23 cellular contexts compared by ENCODE assay signal in genomic region chr1:27147842-27148518, GRCh38. TPM values are rescaled to one million over a fixed set of nuclear protein-coding genes. Genes with fewer than 3 reads are reported as not detected.
DNase-seq lines count a peak whose midpoint lies in the region; ATAC-seq, FAIRE-seq and TF ChIP-seq lines count a peak whose summit lies in the region.
"Had no signal": no experiment of that assay in that cellular context is flagged by ENCODE, and none has a peak within 500 bp of the region (broad histone marks: within the 10 kb centered on the region; RNA-seq: fewer than 3 reads in every experiment).

No MANE protein-coding gene starts in this region.

- H4K20me1 ChIP-seq in BLaER1, result peaks cover 47% of the 10 kb centered on the region

- no peaks in the 10 kb centered on the region for H3K27me3 ChIP-seq in BLaER1
- no peaks in the 10 kb centered on the region for H3K27me3 ChIP-seq in neutrophil
- H3K27me3 ChIP-seq: breast epithelium, pancreas, sigmoid colon, thyroid gland had no signal

- H3K4me1 ChIP-seq in BLaER1, result peaks cover 54% of the 10 kb centered on the region
- H3K4me1 ChIP-seq in neutrophil (ENCODE audit: control insufficient read depth in 1 of 2, insufficient read depth in 1 of 2, low read depth in 1 of 2, low read length in 1 of 2), result peaks cover 31 to 47% of the 10 kb centered on the region in 2 experiments

- no peak overlapping the region for H3K4me3 Mint-ChIP-seq in WTC11
- H3K4me3 Mint-ChIP-seq: dendritic cell treated with granulocyte-macrophage colony-stimulating factor and Interleukin-4, amounts not matched to agents 40 ng/mL and 50 ng/mL, for 4 days; stimulated activated naive B cell treated with anti-CD40 and anti-IgM and Interleukin-4, amounts not matched to agents 10 μg/mL and 1 μg/mL and 100 μg/mL, for 72 hours had no signal

- H3K9me3 ChIP-seq in BLaER1, result no peaks in the 10 kb centered on the region
- no peaks in the 10 kb centered on the region for H3K9me3 ChIP-seq in neutrophil
- H3K9me3 ChIP-seq: breast epithelium, pancreas, sigmoid colon, thyroid gland had no signal

- no peaks in the 10 kb centered on the region for H3K27me3 Mint-ChIP-seq in WTC11 (ENCODE audit: low read depth)
- H3K27me3 Mint-ChIP-seq: dendritic cell treated with granulocyte-macrophage colony-stimulating factor and Interleukin-4, amounts not matched to agents 40 ng/mL and 50 ng/mL, for 4 days; stimulated activated naive B cell treated with anti-CD40 and anti-IgM and Interleukin-4, amounts not matched to agents 10 μg/mL and 1 μg/mL and 100 μg/mL, for 72 hours had no signal

- ATAC-seq in WTC11 (no peak), GM18517 (IDR thresholded peaks at IDR 0.05; ENCODE audit: unreplicated experiment) (no peak), GM18870 (IDR thresholded peaks at IDR 0.05; ENCODE audit: unreplicated experiment) (no peak)
- ATAC-seq: pancreas; stimulated activated naive B cell treated with anti-CD40 and anti-IgM and Interleukin-4, amounts not matched to agents 10 μg/mL and 1 μg/mL and 100 μg/mL, for 72 hours had no signal

- H3K9ac ChIP-seq in BLaER1, result no peak overlapping the region

- TF ChIP-seq POLR2A in GM12891 (IDR thresholded peaks at IDR 0.05; ENCODE audit: low read depth, low read length), result no peak

- no peaks in the 10 kb centered on the region for H3K9me3 Mint-ChIP-seq in WTC11
- H3K9me3 Mint-ChIP-seq: dendritic cell treated with granulocyte-macrophage colony-stimulating factor and Interleukin-4, amounts not matched to agents 40 ng/mL and 50 ng/mL, for 4 days; stimulated activated naive B cell treated with anti-CD40 and anti-IgM and Interleukin-4, amounts not matched to agents 10 μg/mL and 1 μg/mL and 100 μg/mL, for 72 hours had no signal

- FAIRE-seq in GM12891 (lab: Jason Lieb, UNC), result peak; percentile 13
- FAIRE-seq: pancreas had no signal

- H3K4me1 Mint-ChIP-seq in WTC11, result peaks cover 40% of the 10 kb centered on the region

- DNase-seq in GM12891 (ENCODE audit: insufficient read length, low spot score) (no peak), WTC11 (ENCODE audit: low spot score) (no peak), dedifferentiated amniotic fluid mesenchymal stem cell (ENCODE audit: extremely low spot score) (no peak), HT-29 (ENCODE audit: low spot score) (no peak)
- DNase-seq: activated CD4-positive, alpha-beta T cell treated with anti-CD3 and anti-CD28 coated beads, Interleukin-2, amount 50 U/mL, for 1 hour; activated gamma-delta T cell; HCEC 1CT; hypothalamus; islet precursor cell; NCI-H1105 treated with DMSO at 0.1 percent for 48 hours; pancreas; SIG-M5; sigmoid colon; stimulated activated naive B cell treated with anti-CD40 and anti-IgM and Interleukin-4, amounts not matched to agents 10 μg/mL and 1 μg/mL and 100 μg/mL, for 72 hours; T-helper 1 cell; thyroid gland had no signal

- CTCF ChIA-PET in WTC11 (lab: Charles Lee), result interaction anchor here (0.6 to 1.6 kb wide), 2 partner anchors 45 to 46 kb away, joined by 3 to 4 read pairs; no protein-coding TSS in a partner anchor

- peak overlapping the region; percentile 45 for H3K4me2 ChIP-seq in BLaER1

- no peak overlapping the region for H3K4me3 ChIP-seq in BLaER1
- no peak overlapping the region for H3K4me3 ChIP-seq in neutrophil (ENCODE audit: low read depth in 1 of 2, low read length in 1 of 2)
- H3K4me3 ChIP-seq: breast epithelium, lung, pancreas, sigmoid colon, thyroid gland had no signal

- TF ChIP-seq CTCF in WTC11 (IDR thresholded peaks at IDR 0.05) (no peak), neutrophil (IDR thresholded peaks at IDR 0.05) (no peak)

- 0 out of 2 replicates have a peak, but pooled peaks cover 3% of the 10 kb centered on the region for H3K36me3 Mint-ChIP-seq in WTC11

- POLR2A ChIA-PET in WTC11 (lab: Charles Lee), result interaction anchor here (0.7 kb wide), 1 partner anchor 80 kb away, joined by 4 read pairs; no protein-coding TSS in a partner anchor

- H3K27ac ChIP-seq in BLaER1 (no peak overlapping the region), neutrophil (peak overlapping the region; percentile 60)
- H3K27ac ChIP-seq: pancreas, thyroid gland had no signal

- H3K27ac Mint-ChIP-seq in WTC11, result peak overlapping the region; percentile 54
- H3K27ac Mint-ChIP-seq: dendritic cell treated with granulocyte-macrophage colony-stimulating factor and Interleukin-4, amounts not matched to agents 40 ng/mL and 50 ng/mL, for 4 days had no signal

- no peaks in the 10 kb centered on the region; the same call in 1 of the 2 replicates for H3K36me3 ChIP-seq in BLaER1
- peaks cover 23% of the 10 kb centered on the region for H3K36me3 ChIP-seq in neutrophil
- H3K36me3 ChIP-seq: breast epithelium, pancreas, sigmoid colon, thyroid gland had no signal

TF ChIP-seq in GM12891, 5 proteins besides CTCF, POLR2A, EP300 and RAD21:
- no peak for TF ChIP-seq POLR2AphosphoS5 (IDR thresholded peaks at IDR 0.05; ENCODE audit: low read depth, low read length)
- TF ChIP-seq PAX5 (IDR thresholded peaks at IDR 0.05; ENCODE audit: insufficient read depth, low read length, severe bottlenecking), result no peak
- no peak for TF ChIP-seq POU2F2 (IDR thresholded peaks at IDR 0.05; ENCODE audit: low read depth, low read length)
- TF ChIP-seq TAF1 (IDR thresholded peaks at IDR 0.05; ENCODE audit: low read depth, low read length), result no peak
- TF ChIP-seq SPI1 (IDR thresholded peaks at IDR 0.05; ENCODE audit: low read depth, low read length), result no peak

TF ChIP-seq in WTC11, 78 proteins besides CTCF, POLR2A, EP300 and RAD21:
- TF ChIP-seq PRRX2 (CRISPR knock-in tag; IDR thresholded peaks at IDR 0.05) (no peak), HMGA2 (CRISPR knock-in tag; IDR thresholded peaks at IDR 0.05) (no peak), NFATC4 (CRISPR knock-in tag; IDR thresholded peaks at IDR 0.05) (no peak), ZNF512 (CRISPR knock-in tag; IDR thresholded peaks at IDR 0.05; ENCODE audit: borderline replicate concordance) (no peak), CBFB (CRISPR knock-in tag; IDR thresholded peaks at IDR 0.05; ENCODE audit: low read depth) (no peak), SP1 (CRISPR knock-in tag; conservative IDR thresholded peaks at IDR 0.05) (no peak), MLX (CRISPR knock-in tag; IDR thresholded peaks at IDR 0.05) (no peak)
TF ChIP-seq in WTC11: peak in this region for 0.

RNA-seq across cellular contexts. Expression of gene SLC9A1, which starts 6.9 kb away (rescaled TPM):
- 8.9 TPM for polyA plus RNA-seq in GM12891 (2012; ENCODE audit: low read depth, missing spikeins)
- total RNA-seq in WTC11 (2021), result 22.0 to 25.1 TPM (median 22.5 TPM) in 3 replicates
- 10.0 and 10.6 TPM in 2 replicates for total RNA-seq in HT-29 (2014; rRNA removed; shearing (Covaris generic))
